ENCODE assay signal across 13 cellular contexts in genomic region chr19:42857544-42857867, GRCh38. TPM values are rescaled to one million over a fixed set of nuclear protein-coding genes. Genes with fewer than 3 reads are reported as not detected.
"Had no signal": no experiment of that assay in that cellular context is flagged by ENCODE, and none has a peak within 500 bp of the region (broad histone marks: within the 10 kb centered on the region; RNA-seq: fewer than 3 reads in every experiment).

No MANE protein-coding gene starts in this region.

- H3K27ac Mint-ChIP-seq: activated CD4-positive, alpha-beta memory T cell treated with anti-CD3 and anti-CD28 coated beads, Interleukin-2, amount 10 ng/mL, durations not matched to agents 7 days and 5 days; activated naive CD4-positive, alpha-beta T cell treated with anti-CD3 and anti-CD28 coated beads for 36 hours; activated T-helper 1 cell treated with anti-CD3 and anti-CD28 coated beads, Interleukin-12 subunit alpha, Interleukin-12 subunit beta, Interleukin-2, Interleukin-4 antibody, amounts not matched to agents 30 ng/mL and 10 ng/mL and 1 ng/mL, durations not matched to agents 14 hours and 24 hours and 36 hours had no signal

- H3K9me3 Mint-ChIP-seq: activated CD4-positive, alpha-beta memory T cell treated with anti-CD3 and anti-CD28 coated beads, Interleukin-2, amount 10 ng/mL, durations not matched to agents 7 days and 5 days; activated T-helper 1 cell treated with anti-CD3 and anti-CD28 coated beads, Interleukin-12 subunit alpha, Interleukin-12 subunit beta, Interleukin-2, Interleukin-4 antibody, amounts not matched to agents 30 ng/mL and 10 ng/mL and 1 ng/mL, durations not matched to agents 14 hours and 24 hours and 36 hours had no signal

- H3K27me3 ChIP-seq: hepatocyte, right atrium auricular region had no signal

- H3K27me3 Mint-ChIP-seq: activated CD4-positive, alpha-beta memory T cell treated with anti-CD3 and anti-CD28 coated beads, Interleukin-2, amount 10 ng/mL, durations not matched to agents 7 days and 5 days had no signal

- H3K4me1 ChIP-seq: right atrium auricular region had no signal

- H3K4me3 Mint-ChIP-seq: activated CD4-positive, alpha-beta memory T cell treated with anti-CD3 and anti-CD28 coated beads, Interleukin-2, amount 10 ng/mL, durations not matched to agents 7 days and 5 days; activated naive CD4-positive, alpha-beta T cell treated with anti-CD3 and anti-CD28 coated beads for 36 hours; activated T-helper 1 cell treated with anti-CD3 and anti-CD28 coated beads, Interleukin-12 subunit alpha, Interleukin-12 subunit beta, Interleukin-2, Interleukin-4 antibody, amounts not matched to agents 30 ng/mL and 10 ng/mL and 1 ng/mL, durations not matched to agents 14 hours and 24 hours and 36 hours had no signal

- DNase-seq: effector CD8-positive, alpha-beta T cell; left ventricle myocardium superior; small intestine had no signal

- H3K9me3 ChIP-seq: right atrium auricular region had no signal

- H3K79me2 ChIP-seq: hepatocyte had no signal

- H3K4me1 Mint-ChIP-seq: activated CD4-positive, alpha-beta memory T cell treated with anti-CD3 and anti-CD28 coated beads, Interleukin-2, amount 10 ng/mL, durations not matched to agents 7 days and 5 days had no signal

- H3K36me3 ChIP-seq: right atrium auricular region had no signal

- H3K27ac ChIP-seq: coronary artery, hepatocyte, right atrium auricular region had no signal

- H2AFZ ChIP-seq: hepatocyte had no signal

- ATAC-seq: left ventricle myocardium superior had no signal

- H3K4me3 ChIP-seq: coronary artery, hepatocyte, right atrium auricular region had no signal

- H3K4me2 ChIP-seq: hepatocyte had no signal

RNA-seq across cellular contexts. Expression of gene PSG1, which starts 22.0 kb away (rescaled TPM):
- total RNA-seq: activated CD4-positive, alpha-beta memory T cell treated with anti-CD3 and anti-CD28 coated beads, Interleukin-2, amount 10 ng/mL, durations not matched to agents 7 days and 5 days; activated naive CD4-positive, alpha-beta T cell treated with anti-CD3 and anti-CD28 coated beads for 36 hours; activated T-helper 1 cell treated with anti-CD3 and anti-CD28 coated beads, Interleukin-12 subunit alpha, Interleukin-12 subunit beta, Interleukin-2, Interleukin-4 antibody, amounts not matched to agents 30 ng/mL and 10 ng/mL and 1 ng/mL, durations not matched to agents 14 hours and 24 hours and 36 hours; cardiac septum; kidney epithelial cell; left ventricle myocardium superior; posterior vena cava; right atrium auricular region; urinary bladder had no signal
- polyA plus RNA-seq: hepatocyte, small intestine, urinary bladder had no signal
